Comparison of ENCODE assay signal across 9 cellular contexts in genomic region chr11:6611092-6612007, GRCh38. TPM values are rescaled to one million over a fixed set of nuclear protein-coding genes. Genes with fewer than 3 reads are reported as not detected.
DNase-seq lines count a peak whose midpoint lies in the region; ATAC-seq, FAIRE-seq and TF ChIP-seq lines count a peak whose summit lies in the region.
"Had no signal": no experiment of that assay in that cellular context is flagged by ENCODE, and none has a peak within 500 bp of the region (broad histone marks: within the 10 kb centered on the region; RNA-seq: fewer than 3 reads in every experiment).

No MANE protein-coding gene starts in this region.

- no peak for TF ChIP-seq POLR2A in IMR-90 (IDR thresholded peaks at IDR 0.05; ENCODE audit: low read depth, low read length)

- DNase-seq in Caco-2 (no peak), IMR-90 (peak; percentile 21), germinal center (ENCODE audit: low spot score) (peak; percentile 21), pancreas (peak; percentile 47 to 89 (median 69)), GM19239 (ENCODE audit: insufficient read length, low spot score) (no peak), NCI-H774 (lab: John Stamatoyannopoulos, UW) (no peak)

- no peak for TF ChIP-seq RAD21 in IMR-90 (IDR thresholded peaks at IDR 0.05; ENCODE audit: low read length)

- H3K36me3 Mint-ChIP-seq in Caco-2 (ENCODE audit: insufficient read depth, unreplicated experiment) = no peaks in the 10 kb centered on the region
- peaks cover 50% of the 10 kb centered on the region for H3K36me3 Mint-ChIP-seq in activated T-helper 17 cell treated with anti-CD3 and anti-CD28 coated beads, Interleukin-2, amount 50 U/mL, for 72 hours (ENCODE audit: low read depth)

- H4K5ac ChIP-seq in IMR-90 (ENCODE audit: low read depth, low read length) = peak overlapping the region; percentile 27

- peak overlapping the region; percentile 84 for H3K56ac ChIP-seq in IMR-90 (ENCODE audit: extremely low read depth, insufficient read depth, low read length)

- peaks cover 39% of the 10 kb centered on the region for H3K9me1 ChIP-seq in IMR-90 (ENCODE audit: insufficient read depth, low read length)

- peak overlapping the region; percentile 91 for H2AK9ac ChIP-seq in IMR-90 (replicated peaks; ENCODE audit: low read depth, low read length, poor library complexity)

- no peaks in the 10 kb centered on the region for H3K27me3 ChIP-seq in Caco-2 (replicated peaks; ENCODE audit: control insufficient read depth, insufficient read depth, low read length)
- H3K27me3 ChIP-seq in IMR-90 (ENCODE audit: control insufficient read depth, insufficient read depth, low read length) = no peaks in the 10 kb centered on the region
- H3K27me3 ChIP-seq in pancreas = no peaks in the 10 kb centered on the region

- peak overlapping the region; percentile 16 for H4K91ac ChIP-seq in IMR-90 (ENCODE audit: insufficient read depth, low read depth, low read length)

- H3K36me3 ChIP-seq in Caco-2 (ENCODE audit: control insufficient read depth, insufficient read depth, low read length) = peaks cover 5% of the 10 kb centered on the region; the same call in 1 of the 2 replicates
- H3K36me3 ChIP-seq in IMR-90 (ENCODE audit: control insufficient read depth, insufficient read depth, low read length) = peaks cover 61% of the 10 kb centered on the region
- H3K36me3 ChIP-seq in pancreas = peaks cover 9 to 33% (median 23%) of the 10 kb centered on the region in 3 donors

- peak overlapping the region; percentile 84 for H3K27ac ChIP-seq in IMR-90 (ENCODE audit: insufficient read depth, low read length)
- peak overlapping the region; percentile 89 to 100 (median 94) for H3K27ac ChIP-seq in pancreas

- H2BK15ac ChIP-seq in IMR-90 (ENCODE audit: low read depth, low read length) = no peak overlapping the region

- peak overlapping the region; percentile 85 for H3K4ac ChIP-seq in IMR-90 (ENCODE audit: low read depth, low read length)

- H4K8ac ChIP-seq in IMR-90 (ENCODE audit: low read depth in 2 of 2, low read length in 2 of 2) = peak overlapping the region; percentile 19 to 52

- FAIRE-seq in pancreas (lab: Jason Lieb, UNC) (no peak), GM19239 (lab: Jason Lieb, UNC) (no peak)
- FAIRE-seq: TTC549 had no signal

- 3% methylated on average over 27 of the region's 45 CpGs; no CpG with 5 or more reads in 1 of the 2 experiments for WGBS in IMR-90 (ENCODE audit: extremely low coverage in 2 of 2, insufficient read length in 1 of 2), 2 experiments
- 7 to 9% methylated on average over 41 to 45 of the region's 45 CpGs for WGBS in pancreas, 2 donors

- H3K14ac ChIP-seq in IMR-90 (replicated peaks; ENCODE audit: low read depth, low read length) = peak overlapping the region; percentile 92

- no peak overlapping the region for H3K4me3 Mint-ChIP-seq in Caco-2 (ENCODE audit: unreplicated experiment)
- H3K4me3 Mint-ChIP-seq in activated T-helper 17 cell treated with anti-CD3 and anti-CD28 coated beads, Interleukin-2, amount 50 U/mL, for 72 hours = no peak overlapping the region

- POLR2A ChIA-PET in Caco-2 (lab: Charles Lee) = interaction anchor here (0.6 to 1.0 kb wide), 8 partner anchors 15 to 192 kb away, joined by 3 to 9 read pairs (median 4); partner anchors contain the start of genes APBB1, ARFIP2, MRPL17 and TIMM10B
- POLR2A ChIA-PET in IMR-90 (lab: Charles Lee; ENCODE audit: unreplicated experiment) = interaction anchor here (0.8 to 0.9 kb wide), 2 partner anchors 10 to 16 kb away, joined by 3 to 4 read pairs; no protein-coding TSS in a partner anchor

- peak overlapping the region; percentile 72 for H2BK5ac ChIP-seq in IMR-90 (ENCODE audit: low read depth, low read length, poor library complexity, severe bottlenecking)

- dilution Hi-C loops in IMR-90 (cut with HindIII; ENCODE audit: low sequenced_read_pairs, unreplicated experiment) = no loop called here

- peak overlapping the region; percentile 96 for H3K9ac ChIP-seq in IMR-90 (ENCODE audit: low read depth, low read length)

- TF ChIP-seq CTCF in Caco-2 (IDR thresholded peaks at IDR 0.05; ENCODE audit: insufficient read depth in 1 of 2, low read depth in 1 of 2, low read length in 1 of 2, severe bottlenecking in 1 of 2, unreplicated experiment in 1 of 2) = no peak
- no peak for TF ChIP-seq CTCF in IMR-90 (conservative IDR thresholded peaks at IDR 0.05; ENCODE audit: low read depth, low read length)
- TF ChIP-seq CTCF in pancreas (IDR thresholded peaks at IDR 0.05) = no peak

- in situ Hi-C loops in IMR-90 (cut with MboI; ENCODE audit: low sequenced_read_pairs) = no loop called here

- H3K18ac ChIP-seq in IMR-90 (ENCODE audit: low read depth, low read length) = no peak overlapping the region; the same call in 1 of the 2 replicates

- peaks cover 8% of the 10 kb centered on the region for H4K20me1 ChIP-seq in IMR-90 (ENCODE audit: insufficient read depth, low read length)

- H3K9me3 ChIP-seq in Caco-2 = no peaks in the 10 kb centered on the region
- no peaks in the 10 kb centered on the region for H3K9me3 ChIP-seq in IMR-90 (ENCODE audit: control insufficient read depth, insufficient read depth, low read length)
- no peaks in the 10 kb centered on the region for H3K9me3 ChIP-seq in pancreas

- H3K23ac ChIP-seq in IMR-90 (ENCODE audit: low read depth, low read length) = peak overlapping the region; percentile 92

- peaks cover 11% of the 10 kb centered on the region for H3K4me1 Mint-ChIP-seq in Caco-2 (ENCODE audit: low read depth, unreplicated experiment)
- peaks cover 31% of the 10 kb centered on the region for H3K4me1 Mint-ChIP-seq in activated T-helper 17 cell treated with anti-CD3 and anti-CD28 coated beads, Interleukin-2, amount 50 U/mL, for 72 hours

- intact Hi-C loops in Caco-2 (cut with micrococcal nuclease; ENCODE audit: unreplicated experiment) (loop anchor here (1.0 to 10.0 kb wide), 6 partner anchors 19 to 377 kb away; partner anchors contain the start of genes CNGA4, FHIP1B, MRPL17 and SMPD1), IMR-90 (cut with micrococcal nuclease) (loop anchor here (1.0 kb wide), 2 partner anchors 72 to 137 kb away; partner anchors contain the start of gene MRPL17), pancreas (cut with DNase I) (loop anchor here in 1 of 3 donors (10.0 kb wide), 1 partner anchor 73 kb away; the partner anchor contains the start of gene MRPL17)

- H2AK5ac ChIP-seq in IMR-90 (ENCODE audit: low read depth, low read length) = peak overlapping the region; percentile 84

- ATAC-seq in GM21381 (IDR thresholded peaks at IDR 0.05; ENCODE audit: unreplicated experiment) (peak; percentile 7), IMR-90 (ENCODE audit: low read depth) (peak; percentile 9), pancreas (peak in 1 of 4 donors; percentile 7)
- peak; percentile 2 for ATAC-seq in activated T-helper 17 cell treated with anti-CD3 and anti-CD28 coated beads, Interleukin-2, amount 50 U/mL, for 72 hours (replicated peaks)

- CTCF ChIA-PET in Caco-2 (lab: Charles Lee) = interaction anchor here (0.6 to 2.1 kb wide), 4 partner anchors 52 to 232 kb away, joined by 3 to 12 read pairs (median 5); partner anchors contain the start of gene MRPL17
- CTCF ChIA-PET in IMR-90 (lab: Yijun Ruan, JAX) = no interaction called here

- H2BK20ac ChIP-seq in IMR-90 (ENCODE audit: low read depth, low read length) = no peak overlapping the region

- H2AFZ ChIP-seq in IMR-90 (replicated peaks; ENCODE audit: low read length, poor library complexity) = peak overlapping the region; percentile 95

- peak overlapping the region; percentile 96 for H3K4me2 ChIP-seq in IMR-90 (ENCODE audit: low read depth, low read length)

- H3K79me1 ChIP-seq in IMR-90 (ENCODE audit: low read depth in 1 of 2, low read length in 2 of 2) = peaks cover 31 to 79% of the 10 kb centered on the region in 2 experiments

- no peak overlapping the region for H3K27ac Mint-ChIP-seq in Caco-2 (ENCODE audit: unreplicated experiment)
- H3K27ac Mint-ChIP-seq in activated T-helper 17 cell treated with anti-CD3 and anti-CD28 coated beads, Interleukin-2, amount 50 U/mL, for 72 hours = no peak overlapping the region

- no peaks in the 10 kb centered on the region for H3K27me3 Mint-ChIP-seq in Caco-2 (ENCODE audit: insufficient read depth, unreplicated experiment)
- no peaks in the 10 kb centered on the region for H3K27me3 Mint-ChIP-seq in activated T-helper 17 cell treated with anti-CD3 and anti-CD28 coated beads, Interleukin-2, amount 50 U/mL, for 72 hours

- no TSS peak for BruUV-seq in Caco-2 (replicated peaks; lab: Mats Ljungman, UMichigan)
- BruUV-seq in IMR-90 (replicated peaks; lab: Mats Ljungman, UMichigan) = no TSS peak

- H3K4me1 ChIP-seq in Caco-2 = peaks cover 28% of the 10 kb centered on the region
- peaks cover 31% of the 10 kb centered on the region for H3K4me1 ChIP-seq in IMR-90 (ENCODE audit: control insufficient read depth, insufficient read depth, low read length)
- H3K4me1 ChIP-seq in pancreas = peaks cover 13 to 30% (median 21%) of the 10 kb centered on the region in 3 donors

- peak overlapping the region; percentile 9 for H2BK120ac ChIP-seq in IMR-90 (ENCODE audit: low read depth, low read length)

- H3K9me3 Mint-ChIP-seq in Caco-2 (ENCODE audit: unreplicated experiment) = no peaks in the 10 kb centered on the region
- no peaks in the 10 kb centered on the region for H3K9me3 Mint-ChIP-seq in activated T-helper 17 cell treated with anti-CD3 and anti-CD28 coated beads, Interleukin-2, amount 50 U/mL, for 72 hours

- H3K4me3 ChIP-seq in Caco-2 (ENCODE audit: low read depth, low read length) = peak overlapping the region; percentile 78
- peak overlapping the region; percentile 67 for H3K4me3 ChIP-seq in IMR-90 (ENCODE audit: insufficient read depth, low read depth, low read length)
- H3K4me3 ChIP-seq in pancreas = peak overlapping the region; percentile 52 to 83 (median 77)

RNA-seq across cellular contexts. Expression of gene TAF10, which starts 0.7 kb away (rescaled TPM):
- total RNA-seq in Caco-2 (2022) = 142 and 143 TPM in 2 replicates
- 18.6 and 24.4 TPM in 2 replicates for total RNA-seq in IMR-90 (2012; rRNA removed)
- polyA plus RNA-seq in IMR-90 (2012; rRNA removed) = 132 and 180 TPM in 2 replicates
- polyA plus RNA-seq in IMR-90 (2012; cell fraction: cytosol; rRNA removed) = 73.3 and 76.1 TPM in 2 replicates
- polyA plus RNA-seq in IMR-90 (2012; cell fraction: nucleus; rRNA removed; ENCODE audit: low replicate concordance) = 71.9 and 78.4 TPM in 2 replicates
- 100 to 1,000 TPM in 1 of 2 donors, 10 to 100 TPM in 1; 82.2 to 106 TPM for total RNA-seq in activated T-helper 17 cell treated with anti-CD3 and anti-CD28 coated beads, Interleukin-2, amount 50 U/mL, for 72 hours
- 10 to 100 TPM; 53.5 to 96.7 (median 75.6) TPM for total RNA-seq in pancreas
- polyA plus RNA-seq in pancreas = 100 to 1,000 TPM; 116 TPM

RNA-seq across cellular contexts. Expression of gene ILK, which starts 7.8 kb away (rescaled TPM):
- total RNA-seq in Caco-2 (2022) (117 and 119 TPM in 2 replicates), IMR-90 (2012; rRNA removed) (272 and 339 TPM in 2 replicates), pancreas (10 to 100 TPM; 47.9 to 90.0 (median 67.4) TPM)
- polyA plus RNA-seq in IMR-90 (2012; rRNA removed) (367 and 389 TPM in 2 replicates), pancreas (100 to 1,000 TPM in 1 of 2 donors, 10 to 100 TPM in 1; 98.5 to 137 TPM)
- polyA plus RNA-seq in IMR-90 (2012; cell fraction: cytosol; rRNA removed) = 266 and 365 TPM in 2 replicates
- polyA plus RNA-seq in IMR-90 (2012; cell fraction: nucleus; rRNA removed; ENCODE audit: low replicate concordance) = 346 and 590 TPM in 2 replicates
- total RNA-seq in activated T-helper 17 cell treated with anti-CD3 and anti-CD28 coated beads, Interleukin-2, amount 50 U/mL, for 72 hours = 100 to 1,000 TPM in 1 of 2 donors, 10 to 100 TPM in 1; 85.0 to 113 TPM

RNA-seq across cellular contexts. Expression of gene TPP1, which starts 7.9 kb away (rescaled TPM):
- total RNA-seq in Caco-2 (2022) (61.7 TPM in 2 replicates), IMR-90 (2012; rRNA removed) (16.7 and 33.5 TPM in 2 replicates), pancreas (10 to 100 TPM; 19.6 to 88.6 (median 24.6) TPM)
- polyA plus RNA-seq in IMR-90 (2012; rRNA removed) (66.2 and 108 TPM in 2 replicates), pancreas (10 to 100 TPM; 21.0 to 33.0 TPM)
- polyA plus RNA-seq in IMR-90 (2012; cell fraction: cytosol; rRNA removed) = 41.8 and 75.0 TPM in 2 replicates
- polyA plus RNA-seq in IMR-90 (2012; cell fraction: nucleus; rRNA removed; ENCODE audit: low replicate concordance) = 76.6 and 101 TPM in 2 replicates
- total RNA-seq in activated T-helper 17 cell treated with anti-CD3 and anti-CD28 coated beads, Interleukin-2, amount 50 U/mL, for 72 hours = 100 to 1,000 TPM in 1 of 2 donors, 10 to 100 TPM in 1; 75.7 to 172 TPM

RNA-seq across cellular contexts. Expression of gene RRP8, which starts 7.9 kb away (rescaled TPM):
- 20.0 and 21.0 TPM in 2 replicates for total RNA-seq in Caco-2 (2022)
- total RNA-seq in IMR-90 (2012; rRNA removed) = 11.1 and 11.5 TPM in 2 replicates
- polyA plus RNA-seq in IMR-90 (2012; rRNA removed) = 9.0 and 10.8 TPM in 2 replicates
- polyA plus RNA-seq in IMR-90 (2012; cell fraction: cytosol; rRNA removed) = 2.5 and 3.4 TPM in 2 replicates
- 6.7 and 14.2 TPM in 2 replicates for polyA plus RNA-seq in IMR-90 (2012; cell fraction: nucleus; rRNA removed; ENCODE audit: low replicate concordance)
- 10 to 100 TPM; 27.2 to 31.9 TPM for total RNA-seq in activated T-helper 17 cell treated with anti-CD3 and anti-CD28 coated beads, Interleukin-2, amount 50 U/mL, for 72 hours
- total RNA-seq in pancreas = 10 to 100 TPM in 2 of 6 donors, 1 to 10 TPM in 4; 6.3 to 15.0 (median 8.7) TPM
- polyA plus RNA-seq in pancreas = 10 to 100 TPM; 16.6 to 25.0 TPM

RNA-seq across cellular contexts. Expression of gene DCHS1, which starts 44.3 kb away (rescaled TPM):
- total RNA-seq in Caco-2 (2022) (1.7 and 2.0 TPM in 2 replicates), IMR-90 (2012; rRNA removed) (1.4 and 1.7 TPM in 2 replicates), pancreas (1 to 10 TPM; 2.3 to 4.1 (median 3.3) TPM)
- polyA plus RNA-seq in IMR-90 (2012; rRNA removed) (3.3 and 3.8 TPM in 2 replicates), pancreas (1 to 10 TPM; 4.0 to 4.8 TPM)
- 2.0 and 3.8 TPM in 2 replicates for polyA plus RNA-seq in IMR-90 (2012; cell fraction: cytosol; rRNA removed)
- 6.7 and 13.0 TPM in 2 replicates for polyA plus RNA-seq in IMR-90 (2012; cell fraction: nucleus; rRNA removed; ENCODE audit: low replicate concordance)
- total RNA-seq in activated T-helper 17 cell treated with anti-CD3 and anti-CD28 coated beads, Interleukin-2, amount 50 U/mL, for 72 hours = 1 to 10 TPM in 1 of 2 donors, under 1 TPM in 1; 0.26 to 1.5 TPM

Comparison
In these comparisons a context has a peak if more than half of its experiments do, and no peak if none do; other contexts are left out.
1. DNase-seq: peak in IMR-90 (single experiment), germinal center (single experiment) and pancreas (6 of 6); none in Caco-2 (0 of 2), GM19239 (single experiment) and NCI-H774 (single experiment).
2. Peak in every context shown above with its lines, with median percentiles within 50 percentile points of each other: H3K4me3 ChIP-seq.